In the genomic region with DNA sequence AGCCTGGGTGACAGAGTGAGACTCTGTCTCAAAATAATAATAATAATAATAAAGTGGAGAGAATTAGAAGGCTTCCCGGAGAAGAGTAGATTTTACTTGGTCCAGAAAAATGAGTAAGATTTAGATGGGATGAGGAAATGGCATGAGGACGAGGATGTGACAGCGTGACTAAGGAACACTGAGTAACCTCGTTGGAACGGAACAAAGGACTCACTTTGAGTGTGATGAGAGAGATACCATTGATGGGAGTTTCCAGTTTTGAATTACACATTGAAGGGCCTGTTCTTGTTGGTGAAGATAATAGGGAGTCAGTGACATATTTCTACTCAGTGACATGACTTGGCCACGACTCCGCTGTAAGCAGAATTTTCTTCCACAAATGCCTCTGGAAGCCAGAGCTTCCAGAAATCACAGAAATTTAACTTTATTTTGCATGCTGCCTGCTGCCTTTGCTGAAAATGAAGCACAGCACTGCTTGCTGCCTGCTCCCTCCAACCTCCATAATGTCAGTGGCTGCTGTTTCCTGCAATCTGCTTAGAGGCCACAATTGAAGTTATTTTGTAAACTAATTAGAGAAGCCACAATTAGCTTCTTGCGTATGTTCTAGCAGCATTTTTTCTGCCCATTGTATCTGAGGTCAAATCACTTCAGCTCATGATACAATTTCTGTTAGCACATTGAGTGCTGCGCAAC, we compare ENCODE assay signal across 11 cellular contexts. TPM values are rescaled to one million over a fixed set of nuclear protein-coding genes. Genes with fewer than 3 reads are reported as not detected.
DNase-seq lines count a peak whose midpoint lies in the region; TF ChIP-seq lines count a peak whose summit lies in the region.
"Had no signal": no experiment of that assay in that cellular context is flagged by ENCODE, and none has a peak within 500 bp of the region (broad histone marks: within the 10 kb centered on the region; RNA-seq: fewer than 3 reads in every experiment).

No MANE protein-coding gene starts in this region.

- H4K8ac ChIP-seq in mesendoderm (ENCODE audit: low read depth, low read length): no peak overlapping the region

- no peak overlapping the region for H3K56ac ChIP-seq in mesendoderm (ENCODE audit: low read length)

- POLR2A ChIA-PET in PC-9 (lab: Charles Lee; ENCODE audit: unreplicated experiment): interaction anchor here (0.5 kb wide), 1 partner anchor 379 kb away, joined by 3 read pairs; no protein-coding TSS in a partner anchor

- H2BK15ac ChIP-seq in mesendoderm (replicated peaks; ENCODE audit: low read depth): no peak overlapping the region

- H3K79me1 ChIP-seq in mesendoderm (ENCODE audit: low read length): no peaks in the 10 kb centered on the region

- no peak for TF ChIP-seq EP300 in stomach (IDR thresholded peaks at IDR 0.05)

- no peaks in the 10 kb centered on the region for H3K27me3 ChIP-seq in PC-9 (ENCODE audit: insufficient read depth, low read depth)
- H3K27me3 ChIP-seq in mesendoderm (ENCODE audit: insufficient read depth, low read length, poor library complexity): no peaks in the 10 kb centered on the region
- H3K27me3 ChIP-seq in stomach: no peaks in the 10 kb centered on the region

- TF ChIP-seq CTCF in PC-9 (conservative IDR thresholded peaks at IDR 0.05) (no peak), stomach (IDR thresholded peaks at IDR 0.05) (no peak)

- peak overlapping the region; percentile 63 for H3K4me2 ChIP-seq in PC-9
- no peak overlapping the region for H3K4me2 ChIP-seq in mesendoderm (ENCODE audit: low read length)

- peak overlapping the region; percentile 74 for H2AFZ ChIP-seq in PC-9

- H3K4me3 ChIP-seq in PC-9 (peak overlapping the region; percentile 23; the same call in 1 of the 2 replicates), mesendoderm (ENCODE audit: low read length) (no peak overlapping the region), stomach (no peak overlapping the region)

- DNase-seq in GM04503 (ENCODE audit: low read depth) (peak; percentile 63), PC-9 (peak; percentile 55 to 93), epithelial cell of prostate (ENCODE audit: low read depth, low spot score) (peak; percentile 69), non-pigmented ciliary epithelial cell (ENCODE audit: low read depth) (peak; percentile 18), mesendoderm (no peak), stomach (no peak), NCI-H1105 treated with DMSO at 0.1 percent for 48 hours (lab: John Stamatoyannopoulos, UW) (no peak), NCI-H2081 (lab: John Stamatoyannopoulos, UW) (no peak)
- DNase-seq: activated CD4-positive, alpha-beta memory T cell treated with anti-CD3 and anti-CD28 coated beads for 36 hours; DND-41; SIG-M5 had no signal

- no TSS peak for BruUV-seq in PC-9 (replicated peaks; lab: Mats Ljungman, UMichigan)

- H2BK120ac ChIP-seq in mesendoderm (ENCODE audit: low read depth, low read length): no peak overlapping the region

- H3K27ac ChIP-seq in PC-9 (peak overlapping the region; percentile 97), epithelial cell of prostate (peak overlapping the region; percentile 90), mesendoderm (ENCODE audit: low read depth, low read length) (no peak overlapping the region), stomach (no peak overlapping the region)

- peaks cover 18% of the 10 kb centered on the region for H3F3A ChIP-seq in PC-9 (ENCODE audit: insufficient read depth, low read depth)

- no peaks in the 10 kb centered on the region for H3K79me2 ChIP-seq in PC-9 (ENCODE audit: low read depth)
- H3K79me2 ChIP-seq in mesendoderm (ENCODE audit: control insufficient read depth, insufficient read depth, low read length): no peaks in the 10 kb centered on the region

- intact Hi-C loops in PC-9 (cut with micrococcal nuclease; ENCODE audit: unreplicated experiment) (no loop called here), stomach (cut with DNase I; ENCODE audit: low total_unique reads) (no loop called here)

- no peak overlapping the region for H2BK5ac ChIP-seq in mesendoderm (ENCODE audit: low read length)

- no peak overlapping the region for H3K4ac ChIP-seq in mesendoderm (ENCODE audit: low read depth, low read length)

- H2AK5ac ChIP-seq in mesendoderm (ENCODE audit: low read length): no peak overlapping the region

- H3K9me3 ChIP-seq in PC-9 (ENCODE audit: insufficient read depth, low read depth) (no peaks in the 10 kb centered on the region), stomach (no peaks in the 10 kb centered on the region)

- H3K36me3 ChIP-seq in PC-9 (ENCODE audit: low read depth) (no peaks in the 10 kb centered on the region), mesendoderm (ENCODE audit: control insufficient read depth, insufficient read depth, low read length) (no peaks in the 10 kb centered on the region), stomach (no peaks in the 10 kb centered on the region)

- 100% methylated on average over 1 of the region's 9 CpGs for WGBS in mesendoderm (ENCODE audit: extremely low coverage, insufficient coverage, low lambda C conversion rate)
- 65 to 82% (median 75%) methylated on average over 9 of the region's 9 CpGs for WGBS in stomach, 5 donors

- no peak overlapping the region for H4K5ac ChIP-seq in mesendoderm (ENCODE audit: low read length)

- no peaks in the 10 kb centered on the region for H3K9me2 ChIP-seq in PC-9 (ENCODE audit: insufficient read depth)

- no peak overlapping the region for H3K9ac ChIP-seq in mesendoderm (ENCODE audit: low read length)

- H4K20me1 ChIP-seq in PC-9 (ENCODE audit: insufficient read depth): no peaks in the 10 kb centered on the region

- no peak overlapping the region for H3K18ac ChIP-seq in mesendoderm (ENCODE audit: low read length)

- H3K4me1 ChIP-seq in PC-9 (replicated peaks; ENCODE audit: insufficient read depth) (peaks cover 29% of the 10 kb centered on the region), mesendoderm (ENCODE audit: control insufficient read depth, low read depth, low read length) (no peaks in the 10 kb centered on the region), stomach (no peaks in the 10 kb centered on the region)

- CTCF ChIA-PET in PC-9 (lab: Charles Lee): interaction anchor here (0.6 to 1.2 kb wide), 3 partner anchors 27 to 1674 kb away, joined by 3 to 15 read pairs (median 3); no protein-coding TSS in a partner anchor

- TF ChIP-seq POLR2A in stomach (IDR thresholded peaks at IDR 0.05): no peak

- no peak overlapping the region for H3K23ac ChIP-seq in mesendoderm (ENCODE audit: low read length)

RNA-seq across cellular contexts. Expression of a gene that starts 33.7 kb away (rescaled TPM):
- total RNA-seq in PC-9 (2021): 43.4 and 48.1 TPM in 2 replicates
- 22.1 TPM for polyA plus RNA-seq in mesendoderm (2013, experiment 1 of 2)
- 22.0 TPM for polyA plus RNA-seq in mesendoderm (2013, experiment 2 of 2)
- 10 to 100 TPM in 3 of 5 donors, 1 to 10 TPM in 2; 4.6 to 44.2 (median 13.5) TPM for total RNA-seq in stomach
- 1 to 10 TPM; 6.9 to 9.8 (median 7.6) TPM for polyA plus RNA-seq in stomach

Comparison
In these comparisons a context has a peak if more than half of its experiments do, and no peak if none do; other contexts are left out.
1. DNase-seq: peak in GM04503 (single experiment), PC-9 (2 of 2), epithelial cell of prostate (single experiment) and non-pigmented ciliary epithelial cell (single experiment); none in mesendoderm (single experiment), stomach (single experiment), NCI-H1105 treated with DMSO at 0.1 percent for 48 hours (single experiment) and NCI-H2081 (0 of 2).
2. H3K27ac ChIP-seq: peak in PC-9 (single experiment) and epithelial cell of prostate (single experiment); none in mesendoderm (single experiment) and stomach (0 of 5).